20 cellular contexts compared by ENCODE assay signal in genomic region chr2:148255929-148256328, GRCh38.
DNase-seq lines count a peak whose midpoint lies in the region; ATAC-seq, FAIRE-seq and TF ChIP-seq lines count a peak whose summit lies in the region.
"Had no signal": no experiment of that assay in that cellular context is flagged by ENCODE, and none has a peak within 500 bp of the region (broad histone marks: within the 10 kb centered on the region; RNA-seq: fewer than 3 reads in every experiment).

No MANE protein-coding gene starts in this region.

- no peak for FAIRE-seq in bronchial epithelial cell (lab: Jason Lieb, UNC)

- intact Hi-C loops in aorta (cut with DNase I): no loop called here

- H3K27ac ChIP-seq in lung (ENCODE audit: low read depth in 1 of 2, low read length in 1 of 2) (no peak overlapping the region), aorta (ENCODE audit: low read depth in 1 of 2, low read length in 2 of 2) (no peak overlapping the region)
- H3K27ac ChIP-seq: 22Rv1 had no signal

- in situ Hi-C loops in HAP-1 (cut with MboI; ENCODE audit: low sequenced_read_pairs): no loop called here

- WGBS in lung, 2 donors: 74 to 89% methylated on average over 8 of the region's 8 CpGs
- WGBS in aorta, 2 donors: 95 to 97% methylated on average over 8 of the region's 8 CpGs

- no peak for TF ChIP-seq CTCF in bronchial epithelial cell (IDR thresholded peaks at IDR 0.05; ENCODE audit: insufficient read depth, low read length, severe bottlenecking)
- TF ChIP-seq CTCF in lung (IDR thresholded peaks at IDR 0.05; ENCODE audit: control extremely low read depth, extremely low read depth): no peak

- no peak overlapping the region for H3K27ac Mint-ChIP-seq in activated naive CD4-positive, alpha-beta T cell treated with anti-CD3 and anti-CD28 coated beads, Interleukin-2, amount 50 U/mL, for 72 hours
- H3K27ac Mint-ChIP-seq: CD8-positive, alpha-beta T cell; GM23338 had no signal

- peaks cover 55 to 65% of the 10 kb centered on the region in 2 donors for H3K36me3 Mint-ChIP-seq in activated naive CD4-positive, alpha-beta T cell treated with anti-CD3 and anti-CD28 coated beads, Interleukin-2, amount 50 U/mL, for 72 hours

- H3K9me3 ChIP-seq in lung (ENCODE audit: control insufficient read depth in 2 of 2, insufficient read depth in 1 of 2, low read length in 1 of 2): peaks cover 0 to 6% of the 10 kb centered on the region in 2 donors
- no peaks in the 10 kb centered on the region for H3K9me3 ChIP-seq in aorta (ENCODE audit: control insufficient read depth, low read length)
- H3K9me3 ChIP-seq in HAP-1: peaks cover 12% of the 10 kb centered on the region

- H3K9me3 Mint-ChIP-seq in activated naive CD4-positive, alpha-beta T cell treated with anti-CD3 and anti-CD28 coated beads, Interleukin-2, amount 50 U/mL, for 72 hours: peaks cover 21 to 31% of the 10 kb centered on the region in 2 donors

- H3K4me1 ChIP-seq in lung (ENCODE audit: control insufficient read depth in 2 of 2, insufficient read depth in 2 of 2, low read length in 2 of 2) (peaks cover 0 to 4% of the 10 kb centered on the region in 2 donors), aorta (ENCODE audit: control insufficient read depth in 1 of 2, insufficient read depth in 2 of 2, low read length in 2 of 2) (no peaks in the 10 kb centered on the region), HAP-1 (no peaks in the 10 kb centered on the region)

- no peaks in the 10 kb centered on the region for H3K27me3 ChIP-seq in bronchial epithelial cell (ENCODE audit: control insufficient read depth, insufficient read depth, low read length)
- H3K27me3 ChIP-seq in lung (ENCODE audit: control insufficient read depth, insufficient read depth): no peaks in the 10 kb centered on the region
- no peaks in the 10 kb centered on the region for H3K27me3 ChIP-seq in aorta (ENCODE audit: control insufficient read depth in 1 of 2, insufficient read depth in 2 of 2, low read length in 1 of 2)
- H3K27me3 ChIP-seq in HAP-1 (ENCODE audit: low read depth): no peaks in the 10 kb centered on the region

- DNase-seq in DMS 273 (lab: John Stamatoyannopoulos, UW; ENCODE audit: unreplicated experiment) (peak; percentile 71), DMS 273 treated with DMSO at 0.1 percent for 48 hours (lab: John Stamatoyannopoulos, UW) (no peak), bronchial epithelial cell (ENCODE audit: low read depth) (peak; percentile 29), lung (ENCODE audit: low spot score) (peak; percentile 72), aorta (no peak), HAP-1 (ENCODE audit: low spot score in 2 of 2) (no peak), T-helper 1 cell (no peak)
- DNase-seq in activated naive CD4-positive, alpha-beta T cell treated with anti-CD3 and anti-CD28 coated beads, Interleukin-2, amount 50 U/mL, for 72 hours (ENCODE audit: low spot score in 2 of 2): no peak
- DNase-seq: CD8-positive, alpha-beta T cell; DMS79 treated with DMSO at 0.1 percent for 48 hours; Kasumi-1; NCI-H1417; NCI-H187 treated with DMSO at 0.1 percent for 48 hours; NCI-H2171; NCI-H446; NCI-H748 treated with DMSO at 0.1 percent for 48 hours; PC-3; SW 1271 had no signal

- H3K36me3 ChIP-seq in bronchial epithelial cell (ENCODE audit: control insufficient read depth, insufficient read depth, low read length) (no peaks in the 10 kb centered on the region), lung (ENCODE audit: control insufficient read depth in 2 of 2, insufficient read depth in 2 of 2, low read length in 2 of 2) (no peaks in the 10 kb centered on the region), aorta (ENCODE audit: control insufficient read depth in 1 of 2, insufficient read depth in 2 of 2, low read length in 1 of 2) (no peaks in the 10 kb centered on the region), HAP-1 (replicated peaks) (no peaks in the 10 kb centered on the region)

- ATAC-seq in lung (ENCODE audit: insufficient read depth, low FRiP score): peak; percentile 49
- peak; percentile 30 for ATAC-seq in aorta (ENCODE audit: low FRiP score)
- ATAC-seq in activated naive CD4-positive, alpha-beta T cell treated with anti-CD3 and anti-CD28 coated beads, Interleukin-2, amount 50 U/mL, for 72 hours: no peak
- ATAC-seq: CD8-positive, alpha-beta T cell; GM23338; PC-3 had no signal

- H3K4me3 ChIP-seq in bronchial epithelial cell (ENCODE audit: low read depth, low read length) (no peak overlapping the region), lung (no peak overlapping the region), aorta (ENCODE audit: low read length in 2 of 2) (no peak overlapping the region), HAP-1 (no peak overlapping the region)
- H3K4me3 ChIP-seq: GM23338 had no signal

Comparison
In these comparisons a context has a peak if more than half of its experiments do, and no peak if none do; other contexts are left out.
1. DNase-seq: peak in DMS 273 (single experiment), bronchial epithelial cell (single experiment) and lung (single experiment); none in DMS 273 treated with DMSO at 0.1 percent for 48 hours (single experiment), aorta (0 of 2), HAP-1 (0 of 2), activated naive CD4-positive, alpha-beta T cell treated with anti-CD3 and anti-CD28 coated beads, Interleukin-2, amount 50 U/mL, for 72 hours (0 of 2) and T-helper 1 cell (0 of 5).
2. ATAC-seq: peak in lung (single experiment) and aorta (single experiment); none in activated naive CD4-positive, alpha-beta T cell treated with anti-CD3 and anti-CD28 coated beads, Interleukin-2, amount 50 U/mL, for 72 hours (0 of 2).